9 cellular contexts compared by ENCODE assay signal in genomic region chr17:38451030-38451839, GRCh38. TPM values are rescaled to one million over a fixed set of nuclear protein-coding genes. Genes with fewer than 3 reads are reported as not detected.
DNase-seq lines count a peak whose midpoint lies in the region; ATAC-seq, FAIRE-seq and TF ChIP-seq lines count a peak whose summit lies in the region.
"Had no signal": no experiment of that assay in that cellular context is flagged by ENCODE, and none has a peak within 500 bp of the region (broad histone marks: within the 10 kb centered on the region; RNA-seq: fewer than 3 reads in every experiment).

No MANE protein-coding gene starts in this region.

- H4K5ac ChIP-seq in H1 (ENCODE audit: insufficient read length, low read depth, low read length) = peak overlapping the region; percentile 56

- peaks cover 27% of the 10 kb centered on the region for H3K79me1 ChIP-seq in H1 (ENCODE audit: low read depth, low read length)

- no peak overlapping the region for H3K23ac ChIP-seq in H1 (ENCODE audit: insufficient read length)

- H3K36me3 Mint-ChIP-seq in activated CD4-positive, alpha-beta T cell treated with anti-CD3 and anti-CD28 coated beads for 36 hours (ENCODE audit: low read depth) = peaks cover 3% of the 10 kb centered on the region

- peak in 1 of 2 experiments; percentile 91; a peak in 1 of 3 replicates for TF ChIP-seq EP300 in H1 (IDR thresholded peaks at IDR 0.05; ENCODE audit: borderline replicate concordance in 1 of 2, low read depth in 2 of 2, low read length in 2 of 2)

- no peak; a peak in 1 of 4 replicates for TF ChIP-seq CTCF in H1 (IDR thresholded peaks at IDR 0.05; ENCODE audit: control extremely low read depth in 1 of 3, insufficient read depth in 1 of 3, low read depth in 1 of 3, low read length in 3 of 3)
- no peak for TF ChIP-seq CTCF in right lobe of liver (IDR thresholded peaks at IDR 0.05)
- TF ChIP-seq CTCF in vagina (IDR thresholded peaks at IDR 0.05) = no peak
- TF ChIP-seq CTCF in omental fat pad (IDR thresholded peaks at IDR 0.05) = no peak

- peak overlapping the region in 3 of 4 experiments; percentile 70 to 74 (median 73); a peak in 6 of 7 replicates for H3K9ac ChIP-seq in H1 (replicated peaks in 1 of 4; ENCODE audit: extremely low read depth in 1 of 4, low read depth in 3 of 4, low read length in 3 of 4)

- H3K27me3 ChIP-seq in MG63 = no peaks in the 10 kb centered on the region
- H3K27me3 ChIP-seq in H1 (replicated peaks in 1 of 4; ENCODE audit: control insufficient read depth in 3 of 4, extremely low read depth in 1 of 4, insufficient read depth in 3 of 4, low read length in 3 of 4) = no peaks in the 10 kb centered on the region
- H3K27me3 ChIP-seq in right lobe of liver = no peaks in the 10 kb centered on the region
- no peaks in the 10 kb centered on the region for H3K27me3 ChIP-seq in vagina

- peak overlapping the region; percentile 98; the same call in 1 of the 2 replicates for H2BK15ac ChIP-seq in H1 (ENCODE audit: low read length)

- peak overlapping the region; percentile 100 for H2BK12ac ChIP-seq in H1 (ENCODE audit: low read depth, low read length)

- H2BK5ac ChIP-seq in H1 (ENCODE audit: low read depth, low read length) = peak overlapping the region; percentile 99

- CTCF ChIA-PET in H1 (lab: Charles Lee; ENCODE audit: partially characterized antibody) = interaction anchor here (0.7 to 10.5 kb wide), 17 partner anchors 9 to 216 kb away, joined by 3 to 167 read pairs (median 3); partner anchors contain the start of gene ARHGAP23
- CTCF ChIA-PET in activated CD4-positive, alpha-beta T cell treated with anti-CD3 and anti-CD28 coated beads for 36 hours (lab: Charles Lee) = interaction anchor here (1.3 kb wide), 1 partner anchor 9 kb away, joined by 3 read pairs; no protein-coding TSS in a partner anchor

- H2BK120ac ChIP-seq in H1 (replicated peaks; ENCODE audit: low read depth, low read length) = peak overlapping the region; percentile 94

- H3K4me3 ChIP-seq in MG63 = peak overlapping the region; percentile 11; the same call in 1 of the 2 replicates
- H3K4me3 ChIP-seq in H1 (ENCODE audit: extremely low read depth in 1 of 4, insufficient read depth in 2 of 4, low read depth in 3 of 4, low read length in 4 of 4) = peak overlapping the region; percentile 23 to 57 (median 52); a peak in 7 of 8 replicates
- peak overlapping the region in 2 of 3 donors; percentile 2 to 21 for H3K4me3 ChIP-seq in right lobe of liver
- H3K4me3 ChIP-seq in vagina = peak overlapping the region; percentile 7 to 30

- H3K27ac ChIP-seq in H1 (ENCODE audit: low read depth, low read length) (peak overlapping the region; percentile 95), right lobe of liver (peak overlapping the region; percentile 26 to 39 (median 33)), vagina (peak overlapping the region; percentile 82)

- H4K8ac ChIP-seq in H1 (ENCODE audit: extremely low read depth, insufficient read depth, low read length) = peak overlapping the region; percentile 60; the same call in 1 of the 2 replicates

- H4K91ac ChIP-seq in H1 (replicated peaks; ENCODE audit: insufficient read length, low read length) = peak overlapping the region; percentile 99

- TF ChIP-seq RAD21 in H1 (IDR thresholded peaks at IDR 0.05 in 1 of 2, conservative IDR thresholded peaks at IDR 0.05 in 1 of 2; ENCODE audit: low read depth in 2 of 2, low read length in 2 of 2) = no peak; a peak in 1 of 4 replicates

- peak overlapping the region; percentile 88 to 93 for H3K4me2 ChIP-seq in H1 (ENCODE audit: insufficient read depth in 1 of 2, low read depth in 2 of 2, low read length in 2 of 2)

- peak overlapping the region; percentile 99 for H2AK5ac ChIP-seq in H1 (ENCODE audit: low read depth, low read length)

- peaks cover 24% of the 10 kb centered on the region for H3K27me3 Mint-ChIP-seq in activated CD4-positive, alpha-beta T cell treated with anti-CD3 and anti-CD28 coated beads for 36 hours

- peak overlapping the region; percentile 20 for H3K14ac ChIP-seq in H1 (ENCODE audit: insufficient read length)

- DNase-seq in MG63 (peak; percentile 76), H1 (ENCODE audit: low read depth in 1 of 2, low spot score in 2 of 2) (peak; percentile 84 to 93), right lobe of liver (peak in 1 of 3 donors; percentile 42), vagina (ENCODE audit: extremely low spot score in 2 of 2) (no peak), omental fat pad (ENCODE audit: low spot score) (no peak), GM19240 (ENCODE audit: insufficient read length, low spot score) (no peak)
- no peak for DNase-seq in activated CD4-positive, alpha-beta T cell treated with anti-CD3 and anti-CD28 coated beads for 36 hours
- DNase-seq: RPMI8226 had no signal

- WGBS in H1 (ENCODE audit: extremely low coverage in 1 of 2, insufficient coverage in 1 of 2, insufficient read length in 1 of 2, insufficient replicate concordance in 2 of 2, low coverage in 1 of 2, low lambda C conversion rate in 2 of 2, missing lambda C conversion rate in 1 of 2), 2 experiments = 3% methylated on average over 10 of the region's 10 CpGs; no CpG with 5 or more reads in 1 of the 2 experiments
- no CpG with 5 or more reads among the region's 10 CpGs for WGBS in right lobe of liver (ENCODE audit: insufficient coverage, low coverage, low lambda C conversion rate, missing lambda C conversion rate)

- H3K9me3 ChIP-seq in MG63 (no peaks in the 10 kb centered on the region), H1 (ENCODE audit: insufficient read depth in 2 of 2, low read depth in 1 of 2, low read length in 1 of 2) (no peaks in the 10 kb centered on the region), right lobe of liver (no peaks in the 10 kb centered on the region), vagina (no peaks in the 10 kb centered on the region)

- no peak overlapping the region for H3K27ac Mint-ChIP-seq in activated CD4-positive, alpha-beta T cell treated with anti-CD3 and anti-CD28 coated beads for 36 hours

- peak overlapping the region; percentile 99 for H3K4ac ChIP-seq in H1 (replicated peaks; ENCODE audit: insufficient read length, low read depth, low read length)

- H3K4me3 Mint-ChIP-seq in activated CD4-positive, alpha-beta T cell treated with anti-CD3 and anti-CD28 coated beads for 36 hours = no peak overlapping the region
- H3K4me3 Mint-ChIP-seq: central memory CD8-positive, alpha-beta T cell had no signal

- peak overlapping the region; percentile 95 for H3K18ac ChIP-seq in H1 (ENCODE audit: extremely low read depth, low read length)

- H3K23me2 ChIP-seq in H1 (ENCODE audit: low read depth, low read length) = peaks cover 17% of the 10 kb centered on the region

- H3K56ac ChIP-seq in H1 (replicated peaks; ENCODE audit: insufficient read length, low read depth, low read length) = peak overlapping the region; percentile 91

- H3K4me1 Mint-ChIP-seq in activated CD4-positive, alpha-beta T cell treated with anti-CD3 and anti-CD28 coated beads for 36 hours = peaks cover 16% of the 10 kb centered on the region

- H3K9me3 Mint-ChIP-seq in activated CD4-positive, alpha-beta T cell treated with anti-CD3 and anti-CD28 coated beads for 36 hours (ENCODE audit: low read depth) = no peaks in the 10 kb centered on the region
- H3K9me3 Mint-ChIP-seq: central memory CD8-positive, alpha-beta T cell had no signal

- ATAC-seq in right lobe of liver (peak; percentile 26 to 46 (median 35)), omental fat pad (ENCODE audit: low FRiP score) (no peak)
- no peak for ATAC-seq in activated CD4-positive, alpha-beta T cell treated with anti-CD3 and anti-CD28 coated beads for 36 hours

- intact Hi-C loops in right lobe of liver (cut with DNase I) = no loop called here
- intact Hi-C loops in vagina (cut with DNase I) = no loop called here
- intact Hi-C loops in activated CD4-positive, alpha-beta T cell treated with anti-CD3 and anti-CD28 coated beads for 36 hours (cut with DNase I, micrococcal nuclease) = no loop called here

- H3K79me2 ChIP-seq in H1 (ENCODE audit: control insufficient read depth in 1 of 2, insufficient read depth in 2 of 2, low read length in 2 of 2) = peaks cover 5 to 68% of the 10 kb centered on the region in 2 experiments

- peak overlapping the region; percentile 99 for H2BK20ac ChIP-seq in H1 (ENCODE audit: low read length)

- POLR2A ChIA-PET in H1 (lab: Charles Lee; ENCODE audit: partially characterized antibody) = interaction anchor here (0.7 to 6.9 kb wide), 30 partner anchors 8 to 295 kb away, joined by 3 to 107 read pairs (median 4); partner anchors contain the start of gene ARHGAP23
- POLR2A ChIA-PET in activated CD4-positive, alpha-beta T cell treated with anti-CD3 and anti-CD28 coated beads for 36 hours (lab: Charles Lee) = no interaction called here

- no peak for FAIRE-seq in H1 (lab: Jason Lieb, UNC)

- H3K4me1 ChIP-seq in H1 (replicated peaks in 1 of 4; ENCODE audit: control insufficient read depth in 3 of 4, insufficient read depth in 4 of 4, low read length in 3 of 4) (peaks cover 32 to 66% (median 60%) of the 10 kb centered on the region in 4 experiments), right lobe of liver (no peaks in the 10 kb centered on the region), vagina (peaks cover 81% of the 10 kb centered on the region)

- H3K36me3 ChIP-seq in MG63 = peaks cover 33% of the 10 kb centered on the region
- H3K36me3 ChIP-seq in H1 (ENCODE audit: control insufficient read depth in 2 of 4, insufficient read depth in 4 of 4, low read length in 3 of 4) = no peaks in the 10 kb centered on the region; a peak in 2 of 8 replicates
- H3K36me3 ChIP-seq in right lobe of liver = no peaks in the 10 kb centered on the region
- H3K36me3 ChIP-seq in vagina = no peaks in the 10 kb centered on the region

- no peaks in the 10 kb centered on the region for H4K20me1 ChIP-seq in H1 (replicated peaks in 1 of 2; ENCODE audit: control insufficient read depth in 1 of 2, insufficient read depth in 2 of 2, low read length in 2 of 2)

- no peak overlapping the region for H2AFZ ChIP-seq in H1 (ENCODE audit: low read length)

- TF ChIP-seq POLR2A in H1 (IDR thresholded peaks at IDR 0.05; ENCODE audit: control extremely low read depth in 1 of 2, low read depth in 2 of 2, low read length in 2 of 2) (peak in 1 of 2 experiments; percentile 81; a peak in 1 of 3 replicates), right lobe of liver (IDR thresholded peaks at IDR 0.05) (no peak), vagina (IDR thresholded peaks at IDR 0.05) (no peak)

RNA-seq across cellular contexts. Expression of gene ARHGAP23, which starts 23.0 kb away (rescaled TPM):
- total RNA-seq in MG63 (2014; rRNA removed; shearing (Covaris generic); ENCODE audit: low replicate concordance) = 19.4 and 34.6 TPM in 2 replicates
- 107 and 108 TPM in 2 replicates for total RNA-seq in H1 (2021; fragmentation: NEBNext Ultra II Directional; extraction: Animal tissue kit (Norgen Biotek cat#: 25700))
- polyA plus RNA-seq in H1 (2011; rRNA removed) = 16.3 and 28.6 TPM in 2 replicates
- polyA plus RNA-seq in H1 (2011; cell fraction: cytosol; rRNA removed) = 21.0 TPM
- polyA plus RNA-seq in H1 (2011; cell fraction: nucleus; rRNA removed) = 52.6 TPM
- 39.3 to 66.4 TPM (median 42.6 TPM) in 4 replicates for polyA plus RNA-seq in H1 (2012, experiment 1 of 2)
- 39.0 TPM for polyA plus RNA-seq in H1 (2012, experiment 2 of 2)
- polyA plus RNA-seq in H1 (2013, experiment 1 of 2) = 43.2 TPM
- 43.6 TPM for polyA plus RNA-seq in H1 (2013, experiment 2 of 2)
- polyA minus RNA-seq in H1 (2011; rRNA and poly(A)+ RNA removed) = 23.8 and 36.4 TPM in 2 replicates
- polyA minus RNA-seq in H1 (2011; cell fraction: cytosol; rRNA and poly(A)+ RNA removed) = 25.8 TPM
- 69.0 TPM for polyA minus RNA-seq in H1 (2011; cell fraction: nucleus; rRNA and poly(A)+ RNA removed)
- total RNA-seq in right lobe of liver = 1 to 10 TPM; 1.4 to 9.5 (median 3.8) TPM
- total RNA-seq in vagina = 70.2 TPM
- 10 to 100 TPM; 22.7 to 70.9 (median 30.1) TPM for total RNA-seq in omental fat pad
- total RNA-seq in activated CD4-positive, alpha-beta T cell treated with anti-CD3 and anti-CD28 coated beads for 36 hours = under 1 TPM; 0.55 to 0.86 TPM

Comparison
In these comparisons a context has a peak if more than half of its experiments do, and no peak if none do; other contexts are left out.
1. DNase-seq: peak in MG63 (single experiment) and H1 (2 of 2); none in vagina (0 of 2), omental fat pad (single experiment), activated CD4-positive, alpha-beta T cell treated with anti-CD3 and anti-CD28 coated beads for 36 hours (single experiment) and GM19240 (single experiment).
2. H3K27ac ChIP-seq: peak in every context shown above with its lines; median percentile 95 in H1; 82 in vagina; 33 in right lobe of liver.
3. ATAC-seq: peak in right lobe of liver (4 of 4); none in omental fat pad (single experiment) and activated CD4-positive, alpha-beta T cell treated with anti-CD3 and anti-CD28 coated beads for 36 hours (single experiment).
4. Peak in every context shown above with its lines, with median percentiles within 50 percentile points of each other: H3K4me3 ChIP-seq.